ENCODE assay signal across 8 cellular contexts in the genomic region with DNA sequence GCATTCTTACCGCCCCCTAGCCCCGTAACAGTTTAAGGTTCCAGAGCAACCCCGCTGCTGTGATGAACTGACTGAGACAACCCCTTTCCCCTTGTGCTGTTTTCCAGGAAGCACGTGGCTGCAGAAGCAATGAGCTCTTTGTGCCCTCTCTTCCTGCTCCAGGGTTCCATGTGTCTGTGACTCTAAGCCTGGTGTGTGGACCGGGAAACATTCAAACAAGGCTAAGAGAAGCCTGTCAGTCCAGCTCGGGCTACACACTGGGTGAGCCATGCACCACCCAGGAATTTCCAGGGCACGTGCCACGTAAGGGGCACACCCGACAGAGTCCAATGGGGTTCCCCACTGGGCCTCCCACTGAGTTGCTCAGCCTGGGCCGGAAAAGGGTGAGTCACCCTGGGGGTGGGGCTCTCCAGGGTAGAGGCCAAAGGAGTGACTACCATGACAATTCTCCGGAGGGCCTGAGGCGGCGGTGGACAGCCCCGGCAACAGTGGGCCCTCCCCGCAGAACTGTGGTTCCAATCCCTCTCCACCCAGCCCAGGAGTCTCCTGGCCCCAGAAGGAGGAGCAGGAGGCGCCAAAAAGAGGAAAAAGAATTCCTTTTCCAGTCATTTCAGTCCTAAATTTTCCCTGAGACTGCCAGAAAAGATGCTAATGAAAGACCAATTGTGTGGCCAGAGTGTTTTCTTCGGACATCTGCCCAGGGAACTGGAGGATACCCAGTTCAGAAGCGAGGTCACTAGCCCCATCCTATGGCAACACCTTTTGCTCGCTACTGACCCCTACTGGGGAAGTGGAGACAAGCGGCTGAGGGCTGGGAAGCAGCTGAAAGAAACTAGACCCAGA.
DNase-seq lines count a peak whose midpoint lies in the region; ATAC-seq, FAIRE-seq and TF ChIP-seq lines count a peak whose summit lies in the region.

No MANE protein-coding gene starts in this region.

- no peak for TF ChIP-seq EP300 in H1 (IDR thresholded peaks at IDR 0.05; ENCODE audit: borderline replicate concordance in 1 of 2, low read depth in 2 of 2, low read length in 2 of 2)

- TF ChIP-seq POLR2A in GM18505 (IDR thresholded peaks at IDR 0.05; ENCODE audit: borderline replicate concordance, extremely low read depth, insufficient read depth, insufficient read length): peak; percentile 54
- TF ChIP-seq POLR2A in H1 (IDR thresholded peaks at IDR 0.05; ENCODE audit: control extremely low read depth in 1 of 2, low read depth in 2 of 2, low read length in 2 of 2): no peak

- H3K23me2 ChIP-seq in H1 (ENCODE audit: low read depth, low read length): no peaks in the 10 kb centered on the region

- no peaks in the 10 kb centered on the region for H3K79me1 ChIP-seq in H1 (ENCODE audit: low read depth, low read length)

- no peaks in the 10 kb centered on the region for H3K27me3 ChIP-seq in H1 (replicated peaks in 1 of 4; ENCODE audit: control insufficient read depth in 3 of 4, extremely low read depth in 1 of 4, insufficient read depth in 3 of 4, low read length in 3 of 4)

- DNase-seq in 8988T: peak; percentile 65
- DNase-seq in NCI-H69 (lab: John Stamatoyannopoulos, UW): peak; percentile 28
- peak; percentile 94 for DNase-seq in activated CD8-positive, alpha-beta memory T cell treated with anti-CD3 and anti-CD28 coated beads for 24 hours
- peak in 1 of 2 experiments; percentile 94 for DNase-seq in H1 (ENCODE audit: low read depth in 1 of 2, low spot score in 2 of 2)
- DNase-seq in mesothelial cell of epicardium (ENCODE audit: low spot score in 2 of 2, unreplicated experiment in 2 of 2): peak in 1 of 2 experiments; percentile 51
- peak; percentile 66 to 69 for DNase-seq in stimulated activated CD8-positive, alpha-beta memory T cell treated with anti-CD3 and anti-CD28 coated beads, Interleukin-2, amount 100 ng/mL, for 1 hour (ENCODE audit: low read depth in 2 of 2)

- POLR2A ChIA-PET in H1 (lab: Charles Lee; ENCODE audit: partially characterized antibody): interaction anchor here (0.8 to 1.2 kb wide), 2 partner anchors 33 to 80 kb away, joined by 3 to 4 read pairs; no protein-coding TSS in a partner anchor

- no peak overlapping the region for H3K14ac ChIP-seq in H1 (ENCODE audit: insufficient read length)

- FAIRE-seq in H1 (lab: Jason Lieb, UNC): no peak

- 0 out of 2 replicates have a peak overlapping the region, but pooled peaks have one; percentile 55 for H2BK5ac ChIP-seq in H1 (ENCODE audit: low read depth, low read length)

- no peak overlapping the region for H2BK120ac ChIP-seq in H1 (replicated peaks; ENCODE audit: low read depth, low read length)

- WGBS in H1 (ENCODE audit: extremely low coverage in 1 of 2, insufficient coverage in 1 of 2, insufficient read length in 1 of 2, insufficient replicate concordance in 2 of 2, low coverage in 1 of 2, low lambda C conversion rate in 2 of 2, missing lambda C conversion rate in 1 of 2), 2 experiments: 71% methylated on average over 20 of the region's 20 CpGs; no CpG with 5 or more reads in 1 of the 2 experiments

- H4K8ac ChIP-seq in H1 (ENCODE audit: extremely low read depth, insufficient read depth, low read length): no peak overlapping the region

- H3K23ac ChIP-seq in H1 (ENCODE audit: insufficient read length): no peak overlapping the region

- H3K4me3 ChIP-seq in H1 (ENCODE audit: extremely low read depth in 1 of 4, insufficient read depth in 2 of 4, low read depth in 3 of 4, low read length in 4 of 4): no peak overlapping the region

- no peaks in the 10 kb centered on the region for H3K4me1 Mint-ChIP-seq in mesothelial cell of epicardium

- H2BK12ac ChIP-seq in H1 (ENCODE audit: low read depth, low read length): peak overlapping the region; percentile 18; the same call in 1 of the 2 replicates

- no peak overlapping the region for H3K4me2 ChIP-seq in H1 (ENCODE audit: insufficient read depth in 1 of 2, low read depth in 2 of 2, low read length in 2 of 2)

- H3K9ac ChIP-seq in H1 (replicated peaks in 1 of 4; ENCODE audit: extremely low read depth in 1 of 4, low read depth in 3 of 4, low read length in 3 of 4): no peak overlapping the region

- TF ChIP-seq CTCF in H1 (IDR thresholded peaks at IDR 0.05; ENCODE audit: control extremely low read depth in 1 of 3, insufficient read depth in 1 of 3, low read depth in 1 of 3, low read length in 3 of 3) (peak; percentile 83 to 98 (median 92)), mesothelial cell of epicardium (IDR thresholded peaks at IDR 0.05; ENCODE audit: unreplicated experiment) (peak; percentile 71)

- 0 out of 2 replicates have a peak overlapping the region, but pooled peaks have one; percentile 91 for H2AFZ ChIP-seq in H1 (ENCODE audit: low read length)

- H4K5ac ChIP-seq in H1 (ENCODE audit: insufficient read length, low read depth, low read length): no peak overlapping the region

- TF ChIP-seq RAD21 in H1 (IDR thresholded peaks at IDR 0.05 in 1 of 2, conservative IDR thresholded peaks at IDR 0.05 in 1 of 2; ENCODE audit: low read depth in 2 of 2, low read length in 2 of 2): peak; percentile 63 to 72

- peaks cover 6% of the 10 kb centered on the region for H3K9me3 Mint-ChIP-seq in mesothelial cell of epicardium

- no peak overlapping the region for H3K27ac ChIP-seq in H1 (ENCODE audit: low read depth, low read length)

- H3K36me3 Mint-ChIP-seq in mesothelial cell of epicardium: no peaks in the 10 kb centered on the region

- no peak overlapping the region for H4K91ac ChIP-seq in H1 (replicated peaks; ENCODE audit: insufficient read length, low read length)

- H2AK5ac ChIP-seq in H1 (ENCODE audit: low read depth, low read length): no peak overlapping the region

- H3K18ac ChIP-seq in H1 (ENCODE audit: extremely low read depth, low read length): 0 out of 2 replicates have a peak overlapping the region, but pooled peaks have one; percentile 72

- peak overlapping the region; percentile 88; the same call in 1 of the 2 replicates for H2BK20ac ChIP-seq in H1 (ENCODE audit: low read length)

- no peak overlapping the region for H3K56ac ChIP-seq in H1 (replicated peaks; ENCODE audit: insufficient read length, low read depth, low read length)

- H3K27me3 Mint-ChIP-seq in mesothelial cell of epicardium (ENCODE audit: low read depth): peaks cover 11% of the 10 kb centered on the region

- no peaks in the 10 kb centered on the region for H3K79me2 ChIP-seq in H1 (ENCODE audit: control insufficient read depth in 1 of 2, insufficient read depth in 2 of 2, low read length in 2 of 2)

- no peak overlapping the region for H3K27ac Mint-ChIP-seq in mesothelial cell of epicardium

- H3K36me3 ChIP-seq in H1 (ENCODE audit: control insufficient read depth in 2 of 4, insufficient read depth in 4 of 4, low read length in 3 of 4): no peaks in the 10 kb centered on the region

- H2BK15ac ChIP-seq in H1 (ENCODE audit: low read length): peak overlapping the region; percentile 36; the same call in 1 of the 2 replicates

- H3K4ac ChIP-seq in H1 (replicated peaks; ENCODE audit: insufficient read length, low read depth, low read length): no peak overlapping the region

- ATAC-seq in GM18505 (IDR thresholded peaks at IDR 0.05; ENCODE audit: unreplicated experiment) (peak; percentile 87), HG02973 (IDR thresholded peaks at IDR 0.05; ENCODE audit: unreplicated experiment) (peak; percentile 83)

- H3K4me1 ChIP-seq in H1 (replicated peaks in 1 of 4; ENCODE audit: control insufficient read depth in 3 of 4, insufficient read depth in 4 of 4, low read length in 3 of 4): peaks cover 0 to 5% (median 3%) of the 10 kb centered on the region in 4 experiments; a peak in 3 of 7 replicates

- CTCF ChIA-PET in H1 (lab: Charles Lee; ENCODE audit: partially characterized antibody): interaction anchor here (0.6 to 4.2 kb wide), 33 partner anchors 8 to 214 kb away, joined by 3 to 38 read pairs (median 4); a partner anchor contains a TSS

- no peaks in the 10 kb centered on the region for H3K9me3 ChIP-seq in H1 (ENCODE audit: insufficient read depth in 2 of 2, low read depth in 1 of 2, low read length in 1 of 2)

- H4K20me1 ChIP-seq in H1 (replicated peaks in 1 of 2; ENCODE audit: control insufficient read depth in 1 of 2, insufficient read depth in 2 of 2, low read length in 2 of 2): no peaks in the 10 kb centered on the region

- H3K4me3 Mint-ChIP-seq in mesothelial cell of epicardium: no peak overlapping the region

TF ChIP-seq in H1, 55 proteins besides CTCF, POLR2A, EP300 and RAD21:
- TF ChIP-seq HDAC6 (IDR thresholded peaks at IDR 0.05; ENCODE audit: low read depth, low read length) (no peak), ASH2L (IDR thresholded peaks at IDR 0.05; ENCODE audit: low read length) (no peak), KDM1A (IDR thresholded peaks at IDR 0.05; ENCODE audit: borderline replicate concordance, low read length) (no peak), BCL11A (IDR thresholded peaks at IDR 0.05; ENCODE audit: low read depth in 2 of 2, low read length in 2 of 2) (no peak), RXRA (IDR thresholded peaks at IDR 0.05; ENCODE audit: insufficient read depth, low read depth, low read length) (no peak), POU5F1 (IDR thresholded peaks at IDR 0.05; ENCODE audit: low read depth, low read length) (no peak), JUND (IDR thresholded peaks at IDR 0.05; ENCODE audit: low read length) (peak; percentile 55; the same call in 1 of the 2 replicates), YY1 (IDR thresholded peaks at IDR 0.05; ENCODE audit: low read depth, low read length) (no peak), RBBP5 (IDR thresholded peaks at IDR 0.05; ENCODE audit: borderline replicate concordance, low read depth, low read length) (no peak), CEBPB (IDR thresholded peaks at IDR 0.05; ENCODE audit: low read depth, low read length) (no peak), BACH1 (IDR thresholded peaks at IDR 0.05; ENCODE audit: low read length) (no peak), SP4 (IDR thresholded peaks at IDR 0.05; ENCODE audit: low read length) (0 out of 2 replicates have a peak, but pooled peaks have one; percentile 53), SP1 (IDR thresholded peaks at IDR 0.05; ENCODE audit: low read depth, low read length) (no peak)
- TF ChIP-seq, protein P1, sequence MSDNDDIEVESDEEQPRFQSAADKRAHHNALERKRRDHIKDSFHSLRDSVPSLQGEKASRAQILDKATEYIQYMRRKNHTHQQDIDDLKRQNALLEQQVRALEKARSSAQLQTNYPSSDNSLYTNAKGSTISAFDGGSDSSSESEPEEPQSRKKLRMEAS (IDR thresholded peaks at IDR 0.05): peak; percentile 13; the same call in 1 of the 2 replicates
